8 cellular contexts compared by ENCODE assay signal in the genomic region with DNA sequence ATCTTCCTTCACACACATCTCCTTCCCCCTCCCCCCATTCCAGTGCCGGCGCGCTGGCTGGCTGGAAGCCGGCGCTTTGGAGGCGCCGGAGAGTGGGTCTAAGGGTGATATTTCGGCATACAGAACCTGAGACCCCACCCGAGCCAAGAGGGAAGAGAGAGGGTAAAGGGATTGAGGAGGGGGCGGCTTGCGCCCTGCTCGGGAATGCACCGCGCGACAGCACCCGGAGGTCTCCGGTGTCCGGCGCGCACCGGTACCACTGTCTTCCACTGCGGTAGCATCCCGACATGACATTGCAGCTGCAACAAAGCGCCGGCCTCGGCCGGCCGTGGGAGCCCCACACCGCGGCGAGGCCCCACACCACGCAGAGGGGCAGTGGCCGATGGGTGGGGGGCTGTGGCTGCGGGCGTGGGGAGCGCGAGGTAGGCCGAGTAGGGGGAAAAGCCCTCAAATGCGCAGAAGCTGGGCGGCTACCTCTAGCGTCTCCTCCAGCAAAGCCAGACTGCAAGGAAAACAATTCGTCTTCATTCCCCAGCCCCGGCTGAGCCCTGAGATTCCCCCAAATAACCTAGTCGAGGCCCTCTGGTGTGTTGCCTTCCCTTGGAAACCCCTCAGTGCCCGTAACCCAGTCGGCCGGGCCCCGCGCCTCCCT. TPM values are rescaled to one million over a fixed set of nuclear protein-coding genes. Genes with fewer than 3 reads are reported as not detected.
DNase-seq lines count a peak whose midpoint lies in the region; ATAC-seq, FAIRE-seq and TF ChIP-seq lines count a peak whose summit lies in the region.

No MANE protein-coding gene starts in this region.

- in situ Hi-C loops in GM23248 (cut with MboI) = loop anchor here (10.0 kb wide), 1 partner anchor 214 kb away; no protein-coding TSS in a partner anchor

- H3K4me2 ChIP-seq in GM23248 (ENCODE audit: unreplicated experiment) (peak overlapping the region; percentile 62), keratinocyte (ENCODE audit: control insufficient read depth, extremely low read depth, insufficient read depth, low read depth, low read length) (peak overlapping the region; percentile 99)

- H4K20me1 ChIP-seq in GM23248 (ENCODE audit: insufficient read depth) (no peaks in the 10 kb centered on the region), keratinocyte (ENCODE audit: control insufficient read depth, extremely low read depth, insufficient read depth, low read length) (peaks cover 6% of the 10 kb centered on the region)

- H3K36me3 Mint-ChIP-seq in stimulated activated effector memory CD8-positive, alpha-beta T cell treated with anti-CD3 and anti-CD28 coated beads, Interleukin-12 subunit alpha, Interleukin-12 subunit beta, amount 100 ng/mL, for 72 hours = no peaks in the 10 kb centered on the region

- H3K79me2 ChIP-seq in GM23248 (ENCODE audit: insufficient read depth) (no peaks in the 10 kb centered on the region), keratinocyte (ENCODE audit: control insufficient read depth, insufficient read depth, low read length) (peaks cover 60% of the 10 kb centered on the region)

- H3K27ac ChIP-seq in GM23248 = no peak overlapping the region
- H3K27ac ChIP-seq in breast epithelium = peak overlapping the region; percentile 79 to 86
- peak overlapping the region; percentile 76 for H3K27ac ChIP-seq in keratinocyte (ENCODE audit: control insufficient read depth, insufficient read depth, low read length)

- H2AFZ ChIP-seq in GM23248 (peak overlapping the region; percentile 87), keratinocyte (ENCODE audit: control insufficient read depth, low read length) (peak overlapping the region; percentile 11)

- H3K27me3 ChIP-seq in GM23248 (replicated peaks; ENCODE audit: insufficient read depth) = peaks cover 22% of the 10 kb centered on the region
- H3K27me3 ChIP-seq in breast epithelium = no peaks in the 10 kb centered on the region
- no peaks in the 10 kb centered on the region for H3K27me3 ChIP-seq in keratinocyte (ENCODE audit: control insufficient read depth, extremely low read depth, insufficient read depth, low read length)

- TF ChIP-seq POLR2A in breast epithelium (IDR thresholded peaks at IDR 0.05) = no peak

- H3K9me2 ChIP-seq in GM23248 (ENCODE audit: insufficient read depth) = no peaks in the 10 kb centered on the region

- dilution Hi-C loops in keratinocyte (cut with MboI; ENCODE audit: extremely low pct_ligation_motif_present, low sequenced_read_pairs) = no loop called here

- no peaks in the 10 kb centered on the region for H3K9me3 Mint-ChIP-seq in stimulated activated effector memory CD8-positive, alpha-beta T cell treated with anti-CD3 and anti-CD28 coated beads, Interleukin-12 subunit alpha, Interleukin-12 subunit beta, amount 100 ng/mL, for 72 hours

- 2 to 4% methylated on average over 20 to 39 of the region's 49 CpGs for WGBS in GM23248 (ENCODE audit: low coverage in 1 of 2, low lambda C conversion rate in 2 of 2, missing lambda C conversion rate in 2 of 2), 2 experiments

- H3K4me1 Mint-ChIP-seq in stimulated activated effector memory CD8-positive, alpha-beta T cell treated with anti-CD3 and anti-CD28 coated beads, Interleukin-12 subunit alpha, Interleukin-12 subunit beta, amount 100 ng/mL, for 72 hours = peaks cover 13% of the 10 kb centered on the region

- peaks cover 3% of the 10 kb centered on the region for H3K9me1 ChIP-seq in keratinocyte (ENCODE audit: control insufficient read depth, extremely low read depth, insufficient read depth, low read length)

- DNase-seq in NCI-H1417 (lab: John Stamatoyannopoulos, UW) (peak; percentile 35 to 82 (median 73)), NCI-H1417 treated with DMSO at 0.1 percent for 48 hours (lab: John Stamatoyannopoulos, UW) (no peak), GM23248 (peak; percentile 53), NCI-H2171 (lab: John Stamatoyannopoulos, UW) (peak; percentile 14), breast epithelium (ENCODE audit: low spot score in 2 of 2) (no peak), keratinocyte (ENCODE audit: low read depth, low spot score) (no peak), NK-92 (lab: John Stamatoyannopoulos, UW; ENCODE audit: unreplicated experiment) (no peak)
- DNase-seq in stimulated activated effector memory CD8-positive, alpha-beta T cell treated with anti-CD3 and anti-CD28 coated beads, Interleukin-12 subunit alpha, Interleukin-12 subunit beta, amount 100 ng/mL, for 72 hours (ENCODE audit: low spot score in 2 of 2) = peak in 1 of 2 donors; percentile 49

- FAIRE-seq in keratinocyte (lab: Jason Lieb, UNC) = no peak

- intact Hi-C loops in breast epithelium (cut with DNase I; ENCODE audit: low total_unique reads) = loop anchor here (10.0 kb wide), 1 partner anchor 384 kb away; a partner anchor contains a TSS

- H3K36me3 ChIP-seq in GM23248 (ENCODE audit: low read depth) = no peaks in the 10 kb centered on the region
- H3K36me3 ChIP-seq in breast epithelium = no peaks in the 10 kb centered on the region
- peaks cover 2 to 11% of the 10 kb centered on the region in 2 experiments for H3K36me3 ChIP-seq in keratinocyte (ENCODE audit: control insufficient read depth in 2 of 2, extremely low read depth in 1 of 2, insufficient read depth in 2 of 2, low read length in 2 of 2)

- H3K9me3 ChIP-seq in GM23248 (ENCODE audit: low read depth) (no peaks in the 10 kb centered on the region), breast epithelium (no peaks in the 10 kb centered on the region), keratinocyte (ENCODE audit: control insufficient read depth, low read depth, low read length) (no peaks in the 10 kb centered on the region)

- H3K4me1 ChIP-seq in GM23248 (ENCODE audit: insufficient read depth) (no peaks in the 10 kb centered on the region), breast epithelium (no peaks in the 10 kb centered on the region), keratinocyte (ENCODE audit: control insufficient read depth, extremely low read depth, insufficient read depth, low read length) (peaks cover 29% of the 10 kb centered on the region)

- H3K4me3 Mint-ChIP-seq in stimulated activated effector memory CD8-positive, alpha-beta T cell treated with anti-CD3 and anti-CD28 coated beads, Interleukin-12 subunit alpha, Interleukin-12 subunit beta, amount 100 ng/mL, for 72 hours = peak overlapping the region; percentile 54

- no peak overlapping the region for H3K27ac Mint-ChIP-seq in stimulated activated effector memory CD8-positive, alpha-beta T cell treated with anti-CD3 and anti-CD28 coated beads, Interleukin-12 subunit alpha, Interleukin-12 subunit beta, amount 100 ng/mL, for 72 hours

- H3K4me3 ChIP-seq in GM23248 (peak overlapping the region; percentile 77), breast epithelium (peak overlapping the region; percentile 68 to 85 (median 79)), keratinocyte (ENCODE audit: control insufficient read depth in 2 of 3, extremely low read depth in 1 of 3, insufficient read depth in 2 of 3, low read depth in 1 of 3, low read length in 3 of 3) (peak overlapping the region; percentile 70 to 92 (median 82))

- H3K9ac ChIP-seq in GM23248 (peak overlapping the region; percentile 7; the same call in 1 of the 2 replicates), keratinocyte (ENCODE audit: control insufficient read depth, extremely low read depth, insufficient read depth, low read length) (peak overlapping the region; percentile 86)

- no peak for ATAC-seq in stimulated activated effector memory CD8-positive, alpha-beta T cell treated with anti-CD3 and anti-CD28 coated beads, Interleukin-12 subunit alpha, Interleukin-12 subunit beta, amount 100 ng/mL, for 72 hours

- no peaks in the 10 kb centered on the region for H3F3A ChIP-seq in GM23248 (ENCODE audit: insufficient read depth)

- TF ChIP-seq CTCF in breast epithelium (IDR thresholded peaks at IDR 0.05) (peak in 1 of 3 donors; percentile 16), keratinocyte (optimal IDR thresholded peaks at IDR 0.05 in 1 of 3, IDR thresholded peaks at IDR 0.05 in 1 of 3, conservative IDR thresholded peaks at IDR 0.05 in 1 of 3; ENCODE audit: extremely low read depth in 1 of 3, insufficient read depth in 2 of 3, low read length in 3 of 3) (no peak)

RNA-seq across cellular contexts. Expression of a gene that starts 0.9 kb away (rescaled TPM):
- 2.9 and 3.9 TPM in 2 replicates for total RNA-seq in GM23248 (2014; rRNA removed; shearing (Covaris generic))
- polyA plus RNA-seq in GM23248 (2016; fragmentation: Nextera tagmentation; extraction: Ambion mirVana) (8.4 and 8.9 TPM in 2 replicates), keratinocyte (41.2 to 94.8 TPM (median 50.2 TPM) in 3 replicates)
- 10 to 100 TPM; 10.2 to 21.4 (median 20.9) TPM for total RNA-seq in breast epithelium
- 18.4 TPM for polyA plus RNA-seq in keratinocyte (2011; ENCODE audit: low read depth)
- 77.1 and 79.5 TPM in 2 replicates for polyA plus RNA-seq in keratinocyte (2011; cell fraction: cytosol; rRNA removed)
- 86.4 and 102 TPM in 2 replicates for polyA plus RNA-seq in keratinocyte (2011; cell fraction: nucleus; rRNA removed)
- 42.4 and 106 TPM in 2 replicates for polyA plus RNA-seq in keratinocyte (2012; ENCODE audit: low replicate concordance)
- polyA minus RNA-seq in keratinocyte = 87.0 to 114 TPM (median 113 TPM) in 3 replicates
- 85.6 TPM for polyA minus RNA-seq in keratinocyte (2011; cell fraction: cytosol; rRNA and poly(A)+ RNA removed)
- polyA minus RNA-seq in keratinocyte (2011; cell fraction: nucleus; rRNA and poly(A)+ RNA removed) = 57.3 and 102 TPM in 2 replicates

Comparison
In these comparisons a context has a peak if more than half of its experiments do, and no peak if none do; other contexts are left out.
1. DNase-seq: peak in NCI-H1417 (3 of 3), GM23248 (single experiment) and NCI-H2171 (single experiment); none in NCI-H1417 treated with DMSO at 0.1 percent for 48 hours (single experiment), breast epithelium (0 of 2), keratinocyte (single experiment) and NK-92 (single experiment).
2. Peak in every context shown above with its lines, with median percentiles within 50 percentile points of each other: H3K4me3 ChIP-seq.